In the genomic region with DNA sequence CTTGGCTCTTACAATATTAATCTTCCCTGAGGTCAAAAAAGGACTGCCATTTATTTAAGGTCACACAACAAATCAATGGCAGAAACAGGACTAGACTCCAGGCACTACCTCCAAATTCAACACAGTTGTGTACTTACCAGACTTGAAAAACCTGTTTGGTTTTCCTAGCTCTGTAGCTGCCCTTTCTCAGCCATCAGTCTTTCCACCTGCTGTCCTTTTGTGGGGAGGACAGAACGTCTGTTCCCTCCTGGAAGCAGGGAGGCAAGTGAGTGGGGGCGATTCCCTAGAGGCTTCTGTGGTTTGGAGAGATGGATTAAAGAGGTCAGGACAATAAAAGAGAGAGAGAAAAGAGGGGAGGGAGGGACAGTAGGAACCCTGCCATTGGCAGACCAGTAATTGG, we compare ENCODE assay signal across 12 cellular contexts. TPM values are rescaled to one million over a fixed set of nuclear protein-coding genes. Genes with fewer than 3 reads are reported as not detected.
DNase-seq lines count a peak whose midpoint lies in the region; ATAC-seq, FAIRE-seq and TF ChIP-seq lines count a peak whose summit lies in the region.
"Had no signal": no experiment of that assay in that cellular context is flagged by ENCODE, and none has a peak within 500 bp of the region (broad histone marks: within the 10 kb centered on the region; RNA-seq: fewer than 3 reads in every experiment).

No MANE protein-coding gene starts in this region.

- TF ChIP-seq POLR2A in breast epithelium (IDR thresholded peaks at IDR 0.05), result no peak
- TF ChIP-seq POLR2A in H1 (IDR thresholded peaks at IDR 0.05; ENCODE audit: control extremely low read depth in 1 of 2, low read depth in 2 of 2, low read length in 2 of 2), result no peak

- intact Hi-C loops in breast epithelium (cut with DNase I; ENCODE audit: low total_unique reads), result no loop called here
- intact Hi-C loops in MCF 10A (cut with micrococcal nuclease), result no loop called here
- intact Hi-C loops in mucosa of descending colon (cut with DNase I, micrococcal nuclease), result no loop called here
- intact Hi-C loops in A673 (cut with micrococcal nuclease; ENCODE audit: unreplicated experiment), result no loop called here

- no peak overlapping the region for H4K8ac ChIP-seq in H1 (ENCODE audit: extremely low read depth, insufficient read depth, low read length)

- FAIRE-seq in H1 (lab: Jason Lieb, UNC), result no peak

- BruUV-seq in MCF 10A (replicated peaks; lab: Mats Ljungman, UMichigan) (no TSS peak), A673 (replicated peaks; lab: Mats Ljungman, UMichigan) (no TSS peak)

- H3K36me3 ChIP-seq in breast epithelium (no peaks in the 10 kb centered on the region), H1 (ENCODE audit: control insufficient read depth in 2 of 4, insufficient read depth in 4 of 4, low read length in 3 of 4) (no peaks in the 10 kb centered on the region), mucosa of descending colon (ENCODE audit: low read depth) (no peaks in the 10 kb centered on the region), A673 (ENCODE audit: insufficient read depth, low read length, poor library complexity, severe bottlenecking) (no peaks in the 10 kb centered on the region)

- H3K4me2 ChIP-seq in H1 (ENCODE audit: insufficient read depth in 1 of 2, low read depth in 2 of 2, low read length in 2 of 2), result peak overlapping the region; percentile 13 to 50; a peak in 3 of 4 replicates

- TF ChIP-seq CTCF in breast epithelium (IDR thresholded peaks at IDR 0.05) (peak in 2 of 3 donors; percentile 21 to 24), MCF 10A (IDR thresholded peaks at IDR 0.05; ENCODE audit: unreplicated experiment) (no peak), H1 (IDR thresholded peaks at IDR 0.05; ENCODE audit: control extremely low read depth in 1 of 3, insufficient read depth in 1 of 3, low read depth in 1 of 3, low read length in 3 of 3) (no peak), mucosa of descending colon (IDR thresholded peaks at IDR 0.05) (no peak), A673 (conservative IDR thresholded peaks at IDR 0.05; ENCODE audit: low read depth, low read length) (no peak)

- no peak overlapping the region for H3K18ac ChIP-seq in H1 (ENCODE audit: extremely low read depth, low read length)

- H3K14ac ChIP-seq in H1 (ENCODE audit: insufficient read length), result no peak overlapping the region

- no peak overlapping the region for H3K27ac Mint-ChIP-seq in MCF 10A (ENCODE audit: low read depth, unreplicated experiment)
- H3K27ac Mint-ChIP-seq in activated T-cell treated with anti-CD3 and anti-CD28 coated beads, Interleukin-2, amount 50 U/mL, for 72 hours, result no peak overlapping the region
- H3K27ac Mint-ChIP-seq: activated CD4-positive, alpha-beta memory T cell treated with anti-CD3 and anti-CD28 coated beads, Interleukin-2, amount 10 ng/mL, durations not matched to agents 7 days and 5 days had no signal

- H3K23ac ChIP-seq in H1 (ENCODE audit: insufficient read length), result no peak overlapping the region

- no peak overlapping the region for H3K4me3 ChIP-seq in breast epithelium
- H3K4me3 ChIP-seq in H1 (ENCODE audit: extremely low read depth in 1 of 4, insufficient read depth in 2 of 4, low read depth in 3 of 4, low read length in 4 of 4), result no peak overlapping the region; a peak in 1 of 8 replicates
- no peak overlapping the region for H3K4me3 ChIP-seq in mucosa of descending colon
- no peak overlapping the region for H3K4me3 ChIP-seq in A673 (ENCODE audit: low read depth, low read length, poor library complexity, severe bottlenecking)

- H3K36me3 Mint-ChIP-seq in MCF 10A (ENCODE audit: insufficient read depth, unreplicated experiment), result no peaks in the 10 kb centered on the region
- no peaks in the 10 kb centered on the region for H3K36me3 Mint-ChIP-seq in activated T-cell treated with anti-CD3 and anti-CD28 coated beads, Interleukin-2, amount 50 U/mL, for 72 hours (ENCODE audit: insufficient read depth in 2 of 2)

- H3K27me3 ChIP-seq in breast epithelium (no peaks in the 10 kb centered on the region), H1 (replicated peaks in 1 of 4; ENCODE audit: control insufficient read depth in 3 of 4, extremely low read depth in 1 of 4, insufficient read depth in 3 of 4, low read length in 3 of 4) (no peaks in the 10 kb centered on the region), A673 (replicated peaks; ENCODE audit: insufficient read depth, low read depth, low read length, poor library complexity) (peaks cover 40% of the 10 kb centered on the region)

- peak overlapping the region; percentile 53 to 62 for H3K27ac ChIP-seq in breast epithelium
- no peak overlapping the region for H3K27ac ChIP-seq in H1 (ENCODE audit: low read depth, low read length)
- no peak overlapping the region for H3K27ac ChIP-seq in A673 (ENCODE audit: low read depth, low read length, poor library complexity, severe bottlenecking)

- WGBS in H1 (ENCODE audit: extremely low coverage in 1 of 2, insufficient coverage in 1 of 2, insufficient read length in 1 of 2, insufficient replicate concordance in 2 of 2, low coverage in 1 of 2, low lambda C conversion rate in 2 of 2, missing lambda C conversion rate in 1 of 2), 2 experiments, result 39% methylated on average over 2 of the region's 2 CpGs; no CpG with 5 or more reads in 1 of the 2 experiments

- H3K4me1 ChIP-seq in breast epithelium (no peaks in the 10 kb centered on the region), H1 (replicated peaks in 1 of 4; ENCODE audit: control insufficient read depth in 3 of 4, insufficient read depth in 4 of 4, low read length in 3 of 4) (peaks cover 2 to 29% (median 16%) of the 10 kb centered on the region in 4 experiments; a peak in 6 of 7 replicates), mucosa of descending colon (ENCODE audit: low read depth) (no peaks in the 10 kb centered on the region), A673 (ENCODE audit: insufficient read depth, low read length, poor library complexity, severe bottlenecking) (no peaks in the 10 kb centered on the region)

- H2AK5ac ChIP-seq in H1 (ENCODE audit: low read depth, low read length), result no peak overlapping the region

- no peak overlapping the region for H3K9ac ChIP-seq in H1 (replicated peaks in 1 of 4; ENCODE audit: extremely low read depth in 1 of 4, low read depth in 3 of 4, low read length in 3 of 4)

- peak in 1 of 2 experiments; percentile 26; a peak in 1 of 4 replicates for TF ChIP-seq RAD21 in H1 (IDR thresholded peaks at IDR 0.05 in 1 of 2, conservative IDR thresholded peaks at IDR 0.05 in 1 of 2; ENCODE audit: low read depth in 2 of 2, low read length in 2 of 2)

- H2BK120ac ChIP-seq in H1 (replicated peaks; ENCODE audit: low read depth, low read length), result no peak overlapping the region

- DNase-seq in breast epithelium (ENCODE audit: low spot score in 2 of 2) (peak in 1 of 2 donors; percentile 26), MCF 10A (ENCODE audit: unreplicated experiment) (no peak), NCI-H2196 (lab: John Stamatoyannopoulos, UW; ENCODE audit: unreplicated experiment) (peak; percentile 89), H1 (ENCODE audit: low read depth in 1 of 2, low spot score in 2 of 2) (no peak), mucosa of descending colon (no peak), A673 (ENCODE audit: low spot score) (no peak), HuH-7 (ENCODE audit: low spot score) (no peak)
- no peak for DNase-seq in activated T-cell treated with anti-CD3 and anti-CD28 coated beads, Interleukin-2, amount 50 U/mL, for 72 hours
- DNase-seq: activated CD4-positive, alpha-beta memory T cell treated with anti-CD3 and anti-CD28 coated beads, Interleukin-2, amount 10 ng/mL, durations not matched to agents 7 days and 5 days; activated gamma-delta T cell; effector CD4-positive, alpha-beta T cell; posterior cingulate gyrus had no signal

- CTCF ChIA-PET in MCF 10A (lab: Yijun Ruan, JAX), result no interaction called here
- CTCF ChIA-PET in H1 (lab: Charles Lee; ENCODE audit: partially characterized antibody), result interaction anchor here (1.2 to 16.0 kb wide), 5 partner anchors 7 to 153 kb away, joined by 3 to 165 read pairs (median 11); partner anchors contain the start of gene ASTN2
- CTCF ChIA-PET in A673 (lab: Charles Lee), result no interaction called here

- peaks cover 22% of the 10 kb centered on the region for H3K9me3 Mint-ChIP-seq in MCF 10A (ENCODE audit: unreplicated experiment)
- peaks cover 0 to 2% of the 10 kb centered on the region in 2 donors for H3K9me3 Mint-ChIP-seq in activated T-cell treated with anti-CD3 and anti-CD28 coated beads, Interleukin-2, amount 50 U/mL, for 72 hours
- H3K9me3 Mint-ChIP-seq: activated CD4-positive, alpha-beta memory T cell treated with anti-CD3 and anti-CD28 coated beads, Interleukin-2, amount 10 ng/mL, durations not matched to agents 7 days and 5 days had no signal

- no peaks in the 10 kb centered on the region for H3K79me2 ChIP-seq in H1 (ENCODE audit: control insufficient read depth in 1 of 2, insufficient read depth in 2 of 2, low read length in 2 of 2)

- H3K9me3 ChIP-seq in breast epithelium (no peaks in the 10 kb centered on the region), H1 (ENCODE audit: insufficient read depth in 2 of 2, low read depth in 1 of 2, low read length in 1 of 2) (no peaks in the 10 kb centered on the region), mucosa of descending colon (no peaks in the 10 kb centered on the region), A673 (ENCODE audit: low read depth, low read length, poor library complexity, severe bottlenecking) (no peaks in the 10 kb centered on the region)

- H2BK5ac ChIP-seq in H1 (ENCODE audit: low read depth, low read length), result no peak overlapping the region

- H3K23me2 ChIP-seq in H1 (ENCODE audit: low read depth, low read length), result no peaks in the 10 kb centered on the region

- H4K91ac ChIP-seq in H1 (replicated peaks; ENCODE audit: insufficient read length, low read length), result no peak overlapping the region

- H4K20me1 ChIP-seq in H1 (replicated peaks in 1 of 2; ENCODE audit: control insufficient read depth in 1 of 2, insufficient read depth in 2 of 2, low read length in 2 of 2), result no peaks in the 10 kb centered on the region

- no peak overlapping the region for H2BK12ac ChIP-seq in H1 (ENCODE audit: low read depth, low read length)

- no peak for ATAC-seq in mucosa of descending colon
- no peak for ATAC-seq in activated T-cell treated with anti-CD3 and anti-CD28 coated beads, Interleukin-2, amount 50 U/mL, for 72 hours (replicated peaks in 1 of 2)

- H3K79me1 ChIP-seq in H1 (ENCODE audit: low read depth, low read length), result no peaks in the 10 kb centered on the region

- no peak overlapping the region for H3K4ac ChIP-seq in H1 (replicated peaks; ENCODE audit: insufficient read length, low read depth, low read length)

- no peak overlapping the region for H3K4me3 Mint-ChIP-seq in MCF 10A (ENCODE audit: unreplicated experiment)
- H3K4me3 Mint-ChIP-seq in activated T-cell treated with anti-CD3 and anti-CD28 coated beads, Interleukin-2, amount 50 U/mL, for 72 hours, result no peak overlapping the region
- H3K4me3 Mint-ChIP-seq: activated CD4-positive, alpha-beta memory T cell treated with anti-CD3 and anti-CD28 coated beads, Interleukin-2, amount 10 ng/mL, durations not matched to agents 7 days and 5 days had no signal

- no peak overlapping the region for H3K56ac ChIP-seq in H1 (replicated peaks; ENCODE audit: insufficient read length, low read depth, low read length)

- TF ChIP-seq EP300 in H1 (IDR thresholded peaks at IDR 0.05; ENCODE audit: borderline replicate concordance in 1 of 2, low read depth in 2 of 2, low read length in 2 of 2), result peak in 1 of 2 experiments; percentile 29; a peak in 1 of 3 replicates

- H2AFZ ChIP-seq in H1 (ENCODE audit: low read length), result no peak overlapping the region

- H3K4me1 Mint-ChIP-seq in MCF 10A (ENCODE audit: insufficient read depth, unreplicated experiment), result no peaks in the 10 kb centered on the region
- H3K4me1 Mint-ChIP-seq in activated T-cell treated with anti-CD3 and anti-CD28 coated beads, Interleukin-2, amount 50 U/mL, for 72 hours (ENCODE audit: low read depth), result no peaks in the 10 kb centered on the region
- H3K4me1 Mint-ChIP-seq: activated CD4-positive, alpha-beta memory T cell treated with anti-CD3 and anti-CD28 coated beads, Interleukin-2, amount 10 ng/mL, durations not matched to agents 7 days and 5 days had no signal

- H3K27me3 Mint-ChIP-seq in MCF 10A (ENCODE audit: insufficient read depth, unreplicated experiment), result no peaks in the 10 kb centered on the region
- no peaks in the 10 kb centered on the region for H3K27me3 Mint-ChIP-seq in activated T-cell treated with anti-CD3 and anti-CD28 coated beads, Interleukin-2, amount 50 U/mL, for 72 hours (ENCODE audit: low read depth)
- H3K27me3 Mint-ChIP-seq: activated CD4-positive, alpha-beta memory T cell treated with anti-CD3 and anti-CD28 coated beads, Interleukin-2, amount 10 ng/mL, durations not matched to agents 7 days and 5 days had no signal

- H4K5ac ChIP-seq in H1 (ENCODE audit: insufficient read length, low read depth, low read length), result no peak overlapping the region

- H2BK20ac ChIP-seq in H1 (ENCODE audit: low read length), result no peak overlapping the region

- no peak overlapping the region for H2BK15ac ChIP-seq in H1 (ENCODE audit: low read length)

- POLR2A ChIA-PET in MCF 10A (lab: Yijun Ruan, JAX), result no interaction called here
- POLR2A ChIA-PET in H1 (lab: Charles Lee; ENCODE audit: partially characterized antibody), result no interaction called here
- POLR2A ChIA-PET in A673 (lab: Charles Lee; ENCODE audit: low non-redundant PET), result no interaction called here

RNA-seq across cellular contexts. Expression of gene ASTN2, which starts 14.7 kb away (rescaled TPM):
- 10 to 100 TPM in 1 of 3 donors, 1 to 10 TPM in 2; 9.1 to 13.8 (median 9.8) TPM for total RNA-seq in breast epithelium
- total RNA-seq in MCF 10A (2022), result 1.3 and 1.8 TPM in 2 replicates
- 13.7 and 14.8 TPM in 2 replicates for total RNA-seq in H1 (2021; fragmentation: NEBNext Ultra II Directional; extraction: Animal tissue kit (Norgen Biotek cat#: 25700))
- 8.2 and 10.1 TPM in 2 replicates for polyA plus RNA-seq in H1 (2011; rRNA removed)
- polyA plus RNA-seq in H1 (2011; cell fraction: cytosol; rRNA removed), result 12.2 TPM
- polyA plus RNA-seq in H1 (2011; cell fraction: nucleus; rRNA removed), result 21.5 TPM
- 10.8 to 14.8 TPM (median 13.1 TPM) in 4 replicates for polyA plus RNA-seq in H1 (2012, experiment 1 of 2)
- polyA plus RNA-seq in H1 (2012, experiment 2 of 2), result 9.5 TPM
- polyA plus RNA-seq in H1 (2013, experiment 1 of 2), result 8.0 TPM
- 7.5 TPM for polyA plus RNA-seq in H1 (2013, experiment 2 of 2)
- 44.7 and 48.6 TPM in 2 replicates for polyA minus RNA-seq in H1 (2011; rRNA and poly(A)+ RNA removed)
- 16.3 TPM for polyA minus RNA-seq in H1 (2011; cell fraction: cytosol; rRNA and poly(A)+ RNA removed)
- 82.7 TPM for polyA minus RNA-seq in H1 (2011; cell fraction: nucleus; rRNA and poly(A)+ RNA removed)
- 1 to 10 TPM; 3.5 to 6.1 (median 5.4) TPM for total RNA-seq in mucosa of descending colon
- total RNA-seq in A673 (2021), result 3.4 and 5.2 TPM in 2 replicates
- total RNA-seq in activated T-cell treated with anti-CD3 and anti-CD28 coated beads, Interleukin-2, amount 50 U/mL, for 72 hours, result 1 to 10 TPM; 4.2 to 5.6 TPM

Comparison
In these comparisons a context has a peak if more than half of its experiments do, and no peak if none do; other contexts are left out.
1. CTCF ChIP-seq: peak in breast epithelium (2 of 3); none in MCF 10A (single experiment), H1 (0 of 3), mucosa of descending colon (single experiment) and A673 (single experiment).
2. H3K27ac ChIP-seq: peak in breast epithelium (2 of 2); none in H1 (single experiment) and A673 (single experiment).